ENCODE assay signal across 31 cellular contexts in genomic region chr2:138766464-138766863, GRCh38. TPM values are rescaled to one million over a fixed set of nuclear protein-coding genes. Genes with fewer than 3 reads are reported as not detected.
"Had no signal": no experiment of that assay in that cellular context is flagged by ENCODE, and none has a peak within 500 bp of the region (broad histone marks: within the 10 kb centered on the region; RNA-seq: fewer than 3 reads in every experiment).

No MANE protein-coding gene starts in this region.

- H3K4me2 ChIP-seq: smooth muscle cell had no signal

- H3K4me3 ChIP-seq: left ventricle myocardium inferior, lung, mucosa of descending colon, ovary, right atrium auricular region, right lobe of liver, smooth muscle cell, tibial nerve, upper lobe of left lung had no signal

- H3K27me3 Mint-ChIP-seq: progenitor cell of endocrine pancreas had no signal

- H3K4me1 ChIP-seq: left ventricle myocardium inferior, right atrium auricular region, right lobe of liver, tibial nerve, upper lobe of left lung had no signal

- H3K9me3 Mint-ChIP-seq: mesothelial cell of epicardium; natural killer cell treated with Interleukin-12 subunit alpha and Interleukin-12 subunit beta and Interleukin-15 and Interleukin-18, amount 100 ng/mL, for 72 hours; stimulated activated memory B cell treated with anti-CD40 and anti-IgM and Interleukin-4, amounts not matched to agents 10 μg/mL and 1 μg/mL and 100 μg/mL, for 72 hours; stimulated activated naive CD8-positive, alpha-beta T cell treated with anti-CD3 and anti-CD28 coated beads, Interleukin-15, amount 100 ng/mL, for 72 hours had no signal

- DNase-seq: hypothalamus; immature natural killer cell; left ventricle myocardium inferior; mesendoderm; mucosa of descending colon; naive thymus-derived CD4-positive, alpha-beta T cell; ovary; right lobe of liver; stimulated activated CD4-positive, alpha-beta T cell treated with anti-CD3 and anti-CD28 coated beads, Interleukin-1b, Interleukin-23, amount 100 ng/mL, for 48 hours; stimulated activated CD4-positive, alpha-beta T cell treated with anti-CD3 and anti-CD28 coated beads, Interleukin-2, amount 100 ng/mL, for 48 hours; stimulated activated CD4-positive, alpha-beta T cell treated with anti-CD3 and anti-CD28 coated beads, Interleukin-4, amount 100 ng/mL, for 4 hours; stimulated activated CD8-positive, alpha-beta memory T cell treated with anti-CD3 and anti-CD28 coated beads, Interleukin-4, amount 100 ng/mL, for 48 hours; stimulated activated naive CD4-positive, alpha-beta T cell treated with Interleukin-2 at 50 U/mL for 16 hours; stimulated activated naive CD8-positive, alpha-beta T cell treated with anti-CD3 and anti-CD28 coated beads, Interleukin-15, amount 100 ng/mL, for 72 hours; substantia nigra; upper lobe of left lung had no signal

- FAIRE-seq: islet of Langerhans had no signal

- H3K4me1 Mint-ChIP-seq: immature natural killer cell; naive thymus-derived CD4-positive, alpha-beta T cell; stimulated activated memory B cell treated with anti-CD40 and anti-IgM and Interleukin-4, amounts not matched to agents 10 μg/mL and 1 μg/mL and 100 μg/mL, for 72 hours; stimulated activated naive CD8-positive, alpha-beta T cell treated with anti-CD3 and anti-CD28 coated beads, Interleukin-15, amount 100 ng/mL, for 72 hours had no signal

- H3K27me3 ChIP-seq: ovary, right atrium auricular region, right lobe of liver, upper lobe of left lung had no signal

- H3K4me3 Mint-ChIP-seq: immature natural killer cell; mesothelial cell of epicardium; naive thymus-derived CD4-positive, alpha-beta T cell; natural killer cell treated with Interleukin-12 subunit alpha and Interleukin-12 subunit beta and Interleukin-15 and Interleukin-18, amount 100 ng/mL, for 72 hours; stimulated activated memory B cell treated with anti-CD40 and anti-IgM and Interleukin-4, amounts not matched to agents 10 μg/mL and 1 μg/mL and 100 μg/mL, for 72 hours; stimulated activated naive CD8-positive, alpha-beta T cell treated with anti-CD3 and anti-CD28 coated beads, Interleukin-15, amount 100 ng/mL, for 72 hours had no signal

- H3K36me3 ChIP-seq: left ventricle myocardium inferior, ovary, right atrium auricular region, right lobe of liver, tibial nerve, upper lobe of left lung had no signal

- H3K36me3 Mint-ChIP-seq: immature natural killer cell; mesothelial cell of epicardium; naive thymus-derived CD4-positive, alpha-beta T cell; natural killer cell treated with Interleukin-12 subunit alpha and Interleukin-12 subunit beta and Interleukin-15 and Interleukin-18, amount 100 ng/mL, for 72 hours; stimulated activated memory B cell treated with anti-CD40 and anti-IgM and Interleukin-4, amounts not matched to agents 10 μg/mL and 1 μg/mL and 100 μg/mL, for 72 hours had no signal

- H3K27ac ChIP-seq: left ventricle myocardium inferior, ovary, right atrium auricular region, right lobe of liver, tibial nerve, upper lobe of left lung had no signal

- H3K9me3 ChIP-seq: left ventricle myocardium inferior, mucosa of descending colon, ovary, right atrium auricular region, right lobe of liver, tibial nerve, upper lobe of left lung had no signal

- H3K27ac Mint-ChIP-seq: immature natural killer cell; mesothelial cell of epicardium; naive thymus-derived CD4-positive, alpha-beta T cell; natural killer cell treated with Interleukin-12 subunit alpha and Interleukin-12 subunit beta and Interleukin-15 and Interleukin-18, amount 100 ng/mL, for 72 hours; progenitor cell of endocrine pancreas; stimulated activated memory B cell treated with anti-CD40 and anti-IgM and Interleukin-4, amounts not matched to agents 10 μg/mL and 1 μg/mL and 100 μg/mL, for 72 hours; stimulated activated naive CD8-positive, alpha-beta T cell treated with anti-CD3 and anti-CD28 coated beads, Interleukin-15, amount 100 ng/mL, for 72 hours had no signal

RNA-seq across cellular contexts. Expression of gene NXPH2, which starts 13.7 kb away (rescaled TPM):
- total RNA-seq: kidney epithelial cell; left ventricle myocardium inferior; lower leg skin; lung; naive thymus-derived CD4-positive, alpha-beta T cell; natural killer cell treated with Interleukin-12 subunit alpha and Interleukin-12 subunit beta and Interleukin-15 and Interleukin-18, amount 100 ng/mL, for 72 hours; pulmonary artery endothelial cell; renal cortical epithelial cell; right lobe of liver; smooth muscle cell; tibial nerve; upper lobe of left lung had no signal
- polyA plus RNA-seq: immature natural killer cell; lung; naive thymus-derived CD4-positive, alpha-beta T cell; neural cell; smooth muscle cell; urinary bladder had no signal
